In the genomic region with DNA sequence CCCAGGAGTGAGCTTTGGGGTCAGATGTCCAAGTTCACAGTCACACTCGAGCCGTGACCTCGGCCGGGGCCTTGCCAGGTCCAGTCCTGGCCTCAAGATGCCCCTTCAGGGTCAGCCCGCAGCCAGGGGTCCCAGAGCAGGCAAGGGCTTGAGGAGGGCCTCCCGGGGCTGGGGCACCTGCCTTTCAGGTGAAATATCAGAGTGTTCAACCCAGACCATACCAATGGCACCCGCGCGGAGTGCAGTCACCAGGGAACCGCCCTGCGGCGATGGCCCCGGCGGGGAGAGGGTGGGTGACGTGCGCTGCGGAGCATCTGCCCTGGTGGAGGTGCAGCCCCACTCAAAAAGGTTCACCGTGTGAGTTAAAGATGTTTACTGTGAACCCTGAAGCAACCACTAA, we compare ENCODE assay signal across 13 cellular contexts. TPM values are rescaled to one million over a fixed set of nuclear protein-coding genes. Genes with fewer than 3 reads are reported as not detected.
DNase-seq lines count a peak whose midpoint lies in the region; ATAC-seq and TF ChIP-seq lines count a peak whose summit lies in the region.
"Had no signal": no experiment of that assay in that cellular context is flagged by ENCODE, and none has a peak within 500 bp of the region (broad histone marks: within the 10 kb centered on the region; RNA-seq: fewer than 3 reads in every experiment).

No MANE protein-coding gene starts in this region.

- peaks cover 7% of the 10 kb centered on the region for H3K9me3 Mint-ChIP-seq in Calu3 (ENCODE audit: low read depth, unreplicated experiment)
- H3K9me3 Mint-ChIP-seq: activated CD4-positive, alpha-beta T cell treated with anti-CD3 and anti-CD28 coated beads, Interleukin-2, amount 10 ng/mL, durations not matched to agents 24 days and 14 days; activated T-helper 1 cell treated with anti-CD3 and anti-CD28 coated beads, Interleukin-12 subunit alpha, Interleukin-12 subunit beta, Interleukin-2, Interleukin-4 antibody, amounts not matched to agents 30 ng/mL and 10 ng/mL and 1 ng/mL, durations not matched to agents 14 hours and 24 hours and 36 hours; CD8-positive, alpha-beta memory T cell; stimulated activated naive CD8-positive, alpha-beta T cell treated with anti-CD3 and anti-CD28 coated beads, Interleukin-15, amount 100 ng/mL, for 72 hours had no signal

- H3K4me1 ChIP-seq in Panc1 (ENCODE audit: control insufficient read depth, insufficient read depth, low read length) (peaks cover 7% of the 10 kb centered on the region), rectal smooth muscle tissue (ENCODE audit: control insufficient read depth, insufficient read depth, low read length) (no peaks in the 10 kb centered on the region)

- no peak for TF ChIP-seq CTCF in Calu3 (IDR thresholded peaks at IDR 0.05; ENCODE audit: unreplicated experiment)
- TF ChIP-seq CTCF in Panc1 (IDR thresholded peaks at IDR 0.05), result no peak
- no peak for TF ChIP-seq CTCF in fibroblast of mammary gland (conservative IDR thresholded peaks at IDR 0.05; ENCODE audit: control insufficient read depth, insufficient read depth, low read depth, low read length)

- H3K4me3 ChIP-seq in Panc1 (ENCODE audit: low read depth in 2 of 2, low read length in 2 of 2) (peak overlapping the region; percentile 14 to 23; a peak in 3 of 4 replicates), fibroblast of mammary gland (ENCODE audit: control insufficient read depth, low read depth, low read length) (peak overlapping the region; percentile 12), rectal smooth muscle tissue (ENCODE audit: low read length) (peak overlapping the region; percentile 23)

- peaks cover 14% of the 10 kb centered on the region for H3K36me3 Mint-ChIP-seq in Calu3 (ENCODE audit: insufficient read depth, unreplicated experiment)
- H3K36me3 Mint-ChIP-seq: CD8-positive, alpha-beta memory T cell had no signal

- BruUV-seq in Calu3 (replicated peaks; lab: Mats Ljungman, UMichigan) (no TSS peak), Panc1 (replicated peaks; lab: Mats Ljungman, UMichigan) (no TSS peak)

- intact Hi-C loops in Calu3 (cut with micrococcal nuclease; ENCODE audit: unreplicated experiment), result no loop called here
- intact Hi-C loops in Panc1 (cut with micrococcal nuclease; ENCODE audit: unreplicated experiment), result no loop called here

- in situ Hi-C loops in Panc1 (cut with HindIII; ENCODE audit: low pct_unique_long_range_greater_than_20kb, low sequenced_read_pairs), result no loop called here

- ATAC-seq in Panc1, result no peak

- CTCF ChIA-PET in Calu3 (lab: Charles Lee), result no interaction called here
- CTCF ChIA-PET in Panc1 (lab: Charles Lee), result no interaction called here

- no peaks in the 10 kb centered on the region for H3K36me3 ChIP-seq in Panc1 (ENCODE audit: control insufficient read depth, insufficient read depth, low read length)
- no peaks in the 10 kb centered on the region for H3K36me3 ChIP-seq in rectal smooth muscle tissue (ENCODE audit: control insufficient read depth, insufficient read depth, low read length)

- POLR2A ChIA-PET in Panc1 (lab: Charles Lee), result no interaction called here

- no peaks in the 10 kb centered on the region for H3K27me3 ChIP-seq in Panc1 (ENCODE audit: control insufficient read depth, insufficient read depth, low read length)
- H3K27me3 ChIP-seq in rectal smooth muscle tissue (ENCODE audit: control insufficient read depth, insufficient read depth, low read length), result no peaks in the 10 kb centered on the region

- H3K9ac ChIP-seq in rectal smooth muscle tissue (ENCODE audit: low read length), result no peak overlapping the region

- no peaks in the 10 kb centered on the region for H3K9me3 ChIP-seq in Panc1 (ENCODE audit: control insufficient read depth, insufficient read depth, low read depth, low read length)

- peaks cover 21% of the 10 kb centered on the region for H3K4me1 Mint-ChIP-seq in Calu3 (ENCODE audit: low read depth, unreplicated experiment)

- DNase-seq in Calu3 (peak; percentile 27), Panc1 (ENCODE audit: low read depth, low spot score) (no peak), fibroblast of mammary gland (ENCODE audit: low read depth) (no peak), SIG-M5 treated with dmso at 0.1 percent for 504 hours (lab: John Stamatoyannopoulos, UW; ENCODE audit: unreplicated experiment) (no peak), dedifferentiated amniotic fluid mesenchymal stem cell (ENCODE audit: extremely low spot score) (no peak), glomerular visceral epithelial cell (ENCODE audit: extremely low spot score) (no peak), NCI-H2029 (lab: John Stamatoyannopoulos, UW) (no peak)
- DNase-seq: CD8-positive, alpha-beta memory T cell; stimulated activated naive CD8-positive, alpha-beta T cell treated with anti-CD3 and anti-CD28 coated beads, Interleukin-15, amount 100 ng/mL, for 72 hours had no signal

- peak overlapping the region; percentile 30 for H3K27ac Mint-ChIP-seq in Calu3 (ENCODE audit: unreplicated experiment)
- H3K27ac Mint-ChIP-seq: activated CD4-positive, alpha-beta T cell treated with anti-CD3 and anti-CD28 coated beads, Interleukin-2, amount 10 ng/mL, durations not matched to agents 24 days and 14 days; activated T-helper 1 cell treated with anti-CD3 and anti-CD28 coated beads, Interleukin-12 subunit alpha, Interleukin-12 subunit beta, Interleukin-2, Interleukin-4 antibody, amounts not matched to agents 30 ng/mL and 10 ng/mL and 1 ng/mL, durations not matched to agents 14 hours and 24 hours and 36 hours; CD8-positive, alpha-beta memory T cell; stimulated activated naive CD8-positive, alpha-beta T cell treated with anti-CD3 and anti-CD28 coated beads, Interleukin-15, amount 100 ng/mL, for 72 hours had no signal

- peak overlapping the region; percentile 44; the same call in 1 of the 2 replicates for H3K27ac ChIP-seq in Panc1 (ENCODE audit: low read length)
- H3K27ac ChIP-seq in rectal smooth muscle tissue (ENCODE audit: low read depth, low read length), result no peak overlapping the region

- H3K27me3 Mint-ChIP-seq in Calu3 (ENCODE audit: unreplicated experiment), result peaks cover 92% of the 10 kb centered on the region

- H3K4me3 Mint-ChIP-seq in Calu3 (ENCODE audit: low read depth, unreplicated experiment), result peak overlapping the region; percentile 62
- H3K4me3 Mint-ChIP-seq: activated CD4-positive, alpha-beta T cell treated with anti-CD3 and anti-CD28 coated beads, Interleukin-2, amount 10 ng/mL, durations not matched to agents 24 days and 14 days; activated T-helper 1 cell treated with anti-CD3 and anti-CD28 coated beads, Interleukin-12 subunit alpha, Interleukin-12 subunit beta, Interleukin-2, Interleukin-4 antibody, amounts not matched to agents 30 ng/mL and 10 ng/mL and 1 ng/mL, durations not matched to agents 14 hours and 24 hours and 36 hours; stimulated activated naive CD8-positive, alpha-beta T cell treated with anti-CD3 and anti-CD28 coated beads, Interleukin-15, amount 100 ng/mL, for 72 hours had no signal

RNA-seq across cellular contexts. Expression of gene LRCOL1, which starts 16.9 kb away (rescaled TPM):
- total RNA-seq in Calu3 (2022) (not detected in 2 replicates), Panc1 (2021; ENCODE audit: unreplicated experiment) (not detected)
- polyA plus RNA-seq in Panc1 (2012; ENCODE audit: insufficient read length), result not detected
- total RNA-seq: activated CD4-positive, alpha-beta T cell treated with anti-CD3 and anti-CD28 coated beads, Interleukin-2, amount 10 ng/mL, durations not matched to agents 24 days and 14 days; activated T-helper 1 cell treated with anti-CD3 and anti-CD28 coated beads, Interleukin-12 subunit alpha, Interleukin-12 subunit beta, Interleukin-2, Interleukin-4 antibody, amounts not matched to agents 30 ng/mL and 10 ng/mL and 1 ng/mL, durations not matched to agents 14 hours and 24 hours and 36 hours; CD8-positive, alpha-beta memory T cell had no signal
- polyA plus RNA-seq: CD8-positive, alpha-beta memory T cell had no signal

RNA-seq across cellular contexts. Expression of gene P2RX2, which starts 25.1 kb away (rescaled TPM):
- total RNA-seq in Calu3 (2022) (not detected in 2 replicates), Panc1 (2021; ENCODE audit: unreplicated experiment) (1.2 TPM)
- 0.75 TPM for polyA plus RNA-seq in Panc1 (2012; ENCODE audit: insufficient read length)
- total RNA-seq: activated CD4-positive, alpha-beta T cell treated with anti-CD3 and anti-CD28 coated beads, Interleukin-2, amount 10 ng/mL, durations not matched to agents 24 days and 14 days; activated T-helper 1 cell treated with anti-CD3 and anti-CD28 coated beads, Interleukin-12 subunit alpha, Interleukin-12 subunit beta, Interleukin-2, Interleukin-4 antibody, amounts not matched to agents 30 ng/mL and 10 ng/mL and 1 ng/mL, durations not matched to agents 14 hours and 24 hours and 36 hours; CD8-positive, alpha-beta memory T cell; renal cortical epithelial cell had no signal
- polyA plus RNA-seq: CD8-positive, alpha-beta memory T cell had no signal
